Comparison of ENCODE assay signal across 9 cellular contexts in the genomic region with DNA sequence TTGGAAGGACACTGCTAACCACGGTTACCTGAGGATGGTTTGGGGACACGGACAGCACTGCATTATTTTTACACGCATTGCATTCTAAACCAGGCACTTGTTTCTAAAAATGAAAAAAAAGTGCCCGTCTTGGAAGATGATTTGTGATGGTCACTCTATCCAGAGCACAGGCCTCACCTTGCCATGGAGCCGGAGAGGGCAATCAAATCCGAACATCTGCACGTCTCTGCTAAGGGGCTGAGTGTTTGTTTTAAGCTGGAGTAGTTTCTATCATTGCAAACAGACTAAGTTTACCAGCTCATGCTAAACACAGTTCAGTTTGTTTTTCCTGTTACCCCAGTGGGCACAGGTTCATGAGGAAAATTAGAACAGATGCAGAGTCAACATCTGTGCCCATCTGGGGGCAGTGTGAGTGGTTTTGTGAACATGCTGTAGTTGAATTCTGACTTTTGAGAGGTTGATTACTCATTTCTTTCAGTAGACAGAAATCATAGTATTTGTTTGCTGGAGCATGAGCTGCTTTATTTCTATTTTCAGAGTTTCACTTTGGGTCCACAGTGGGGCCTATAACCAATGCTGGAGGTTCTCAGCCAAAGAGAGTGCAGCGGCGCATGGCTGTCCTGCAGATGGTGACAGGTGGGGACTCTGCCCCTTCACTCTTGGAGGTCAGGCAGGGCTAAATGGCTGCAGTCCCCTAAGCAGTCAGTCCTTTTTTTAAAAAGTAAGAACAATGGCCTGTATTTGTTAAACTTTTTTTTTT.
DNase-seq lines count a peak whose midpoint lies in the region; ATAC-seq and TF ChIP-seq lines count a peak whose summit lies in the region.
"Had no signal": no experiment of that assay in that cellular context is flagged by ENCODE, and none has a peak within 500 bp of the region (broad histone marks: within the 10 kb centered on the region; RNA-seq: fewer than 3 reads in every experiment).

No MANE protein-coding gene starts in this region.

- H3K9me3 ChIP-seq in DOHH2 (ENCODE audit: control insufficient read depth, insufficient read depth, low read length) (no peaks in the 10 kb centered on the region), upper lobe of left lung (no peaks in the 10 kb centered on the region), gastrocnemius medialis (no peaks in the 10 kb centered on the region), vagina (no peaks in the 10 kb centered on the region)

- H3K36me3 Mint-ChIP-seq in activated naive CD4-positive, alpha-beta T cell treated with anti-CD3 and anti-CD28 coated beads, Interleukin-2, amount 50 U/mL, for 24 hours = no peaks in the 10 kb centered on the region

- H3K27ac ChIP-seq in DOHH2 (ENCODE audit: low read depth, low read length) (peak overlapping the region; percentile 89), upper lobe of left lung (peak overlapping the region; percentile 11 to 78 (median 70)), gastrocnemius medialis (no peak overlapping the region), vagina (no peak overlapping the region)
- H3K27ac ChIP-seq: cardiac muscle cell had no signal

- H3K27ac Mint-ChIP-seq in activated naive CD4-positive, alpha-beta T cell treated with anti-CD3 and anti-CD28 coated beads, Interleukin-2, amount 50 U/mL, for 24 hours = peak overlapping the region; percentile 49

- no peak for TF ChIP-seq EP300 in upper lobe of left lung (IDR thresholded peaks at IDR 0.05)

- H3K9me2 ChIP-seq in DOHH2 (replicated peaks; ENCODE audit: control insufficient read depth, low read length) = no peaks in the 10 kb centered on the region

- H3K27me3 ChIP-seq in DOHH2 (ENCODE audit: control insufficient read depth, low read length) (no peaks in the 10 kb centered on the region), upper lobe of left lung (no peaks in the 10 kb centered on the region), gastrocnemius medialis (no peaks in the 10 kb centered on the region), vagina (no peaks in the 10 kb centered on the region)
- H3K27me3 ChIP-seq: cardiac muscle cell had no signal

- H4K20me1 ChIP-seq in DOHH2 (ENCODE audit: control insufficient read depth, insufficient read depth, low read depth, low read length) = no peaks in the 10 kb centered on the region

- no peaks in the 10 kb centered on the region for H3K9me3 Mint-ChIP-seq in activated naive CD4-positive, alpha-beta T cell treated with anti-CD3 and anti-CD28 coated beads, Interleukin-2, amount 50 U/mL, for 24 hours

- ATAC-seq in GM19328 (IDR thresholded peaks at IDR 0.05; ENCODE audit: unreplicated experiment) (peak; percentile 56), HG03342 (IDR thresholded peaks at IDR 0.05; ENCODE audit: unreplicated experiment) (peak; percentile 62), upper lobe of left lung (ENCODE audit: low FRiP score in 2 of 2) (no peak), gastrocnemius medialis (no peak)

- peaks cover 53% of the 10 kb centered on the region for H3K4me1 Mint-ChIP-seq in activated naive CD4-positive, alpha-beta T cell treated with anti-CD3 and anti-CD28 coated beads, Interleukin-2, amount 50 U/mL, for 24 hours

- H3K4me3 ChIP-seq in DOHH2 (ENCODE audit: low read length) (peak overlapping the region; percentile 67), upper lobe of left lung (peak overlapping the region in 1 of 4 donors; percentile 42), gastrocnemius medialis (no peak overlapping the region), vagina (no peak overlapping the region)
- H3K4me3 ChIP-seq: cardiac muscle cell had no signal

- peaks cover 34% of the 10 kb centered on the region for H3F3A ChIP-seq in DOHH2 (ENCODE audit: control insufficient read depth, insufficient read depth)

- 73 to 84% methylated on average over 9 of the region's 9 CpGs for WGBS in upper lobe of left lung, 2 donors

- intact Hi-C loops in gastrocnemius medialis (cut with DNase I; ENCODE audit: low total_unique reads) = no loop called here
- intact Hi-C loops in vagina (cut with DNase I) = loop anchor here (10.0 kb wide), 1 partner anchor 192 kb away; a partner anchor contains a TSS

- no peak overlapping the region for H3K4me3 Mint-ChIP-seq in activated naive CD4-positive, alpha-beta T cell treated with anti-CD3 and anti-CD28 coated beads, Interleukin-2, amount 50 U/mL, for 24 hours

- H3K79me2 ChIP-seq in DOHH2 (ENCODE audit: control insufficient read depth, low read length) = no peaks in the 10 kb centered on the region

- TF ChIP-seq CTCF in DOHH2 (IDR thresholded peaks at IDR 0.05; ENCODE audit: low read depth, low read length, poor library complexity, severe bottlenecking) (peak; percentile 52), upper lobe of left lung (IDR thresholded peaks at IDR 0.05) (no peak), gastrocnemius medialis (IDR thresholded peaks at IDR 0.05 in 4 of 5, conservative IDR thresholded peaks at IDR 0.05 in 1 of 5) (no peak), vagina (IDR thresholded peaks at IDR 0.05) (no peak)

- H3K4me1 ChIP-seq in DOHH2 (ENCODE audit: control insufficient read depth, low read length) (peaks cover 88% of the 10 kb centered on the region), upper lobe of left lung (peaks cover 17 to 30% (median 27%) of the 10 kb centered on the region in 4 donors), gastrocnemius medialis (peaks cover 3 to 11% of the 10 kb centered on the region in 2 donors), vagina (peaks cover 17% of the 10 kb centered on the region)

- DNase-seq in upper lobe of left lung = no peak
- no peak for DNase-seq in GDM1 (lab: John Stamatoyannopoulos, UW)
- DNase-seq in gastrocnemius medialis = no peak
- no peak for DNase-seq in vagina (ENCODE audit: extremely low spot score in 2 of 2)

- peak overlapping the region; percentile 92 for H3K4me2 ChIP-seq in DOHH2 (ENCODE audit: low read length)

- TF ChIP-seq POLR2A in upper lobe of left lung (IDR thresholded peaks at IDR 0.05) = no peak
- TF ChIP-seq POLR2A in gastrocnemius medialis (IDR thresholded peaks at IDR 0.05) = no peak
- no peak for TF ChIP-seq POLR2A in vagina (IDR thresholded peaks at IDR 0.05)

- H3K36me3 ChIP-seq in DOHH2 (ENCODE audit: control insufficient read depth, low read length) = peaks cover 13% of the 10 kb centered on the region
- H3K36me3 ChIP-seq in upper lobe of left lung = no peaks in the 10 kb centered on the region
- no peaks in the 10 kb centered on the region for H3K36me3 ChIP-seq in gastrocnemius medialis
- no peaks in the 10 kb centered on the region for H3K36me3 ChIP-seq in vagina
- H3K36me3 ChIP-seq: cardiac muscle cell had no signal

- in situ Hi-C loops in gastrocnemius medialis (cut with MboI; ENCODE audit: low sequenced_read_pairs in 4 of 4) = loop anchor here in 1 of 4 donors (10.0 kb wide), 1 partner anchor 252 kb away; no protein-coding TSS in a partner anchor

- H3K27me3 Mint-ChIP-seq in activated naive CD4-positive, alpha-beta T cell treated with anti-CD3 and anti-CD28 coated beads, Interleukin-2, amount 50 U/mL, for 24 hours = no peaks in the 10 kb centered on the region

Comparison
In these comparisons a context has a peak if more than half of its experiments do, and no peak if none do; other contexts are left out.
1. H3K27ac ChIP-seq: peak in DOHH2 (single experiment) and upper lobe of left lung (4 of 4); none in gastrocnemius medialis (0 of 4) and vagina (single experiment).
2. ATAC-seq: peak in GM19328 (single experiment) and HG03342 (single experiment); none in upper lobe of left lung (0 of 2) and gastrocnemius medialis (0 of 2).